In genomic region chr19:2478756-2479555, GRCh38 we compare ENCODE assay signal across 8 cellular contexts. TPM values are rescaled to one million over a fixed set of nuclear protein-coding genes. Genes with fewer than 3 reads are reported as not detected.
DNase-seq lines count a peak whose midpoint lies in the region; ATAC-seq, FAIRE-seq and TF ChIP-seq lines count a peak whose summit lies in the region.

No MANE protein-coding gene starts in this region.

- peaks cover 0 to 14% (median 7%) of the 10 kb centered on the region in 4 donors for H3K36me3 ChIP-seq in right lobe of liver

- peak overlapping the region; percentile 98 for H3K4me2 ChIP-seq in A549

- POLR2A ChIA-PET in A549 (lab: Yijun Ruan, JAX), result interaction anchor here (0.6 to 5.2 kb wide), 10 partner anchors 16 to 204 kb away, joined by 3 to 211 read pairs (median 4); no protein-coding TSS in a partner anchor

- CTCF ChIA-PET in A549 (lab: Yijun Ruan, JAX), result interaction anchor here (0.6 to 10.5 kb wide), 8 partner anchors 14 to 135 kb away, joined by 3 to 156 read pairs (median 5); no protein-coding TSS in a partner anchor

- 0 out of 5 replicates have a peak, but pooled peaks of 1 of the 2 experiments have one; percentile 1 for TF ChIP-seq RAD21 in A549 (conservative IDR thresholded peaks at IDR 0.05 in 1 of 2, IDR thresholded peaks at IDR 0.05 in 1 of 2)

- H3K27me3 ChIP-seq in right lobe of liver, result no peaks in the 10 kb centered on the region

- TF ChIP-seq EP300 in A549 (IDR thresholded peaks at IDR 0.05), result no peak

- H3K4me1 ChIP-seq in A549 (peaks cover 9% of the 10 kb centered on the region), right lobe of liver (peaks cover 0 to 15% (median 0%) of the 10 kb centered on the region in 4 donors)

- H3K9me3 ChIP-seq in A549 (no peaks in the 10 kb centered on the region), right lobe of liver (no peaks in the 10 kb centered on the region)

- TF ChIP-seq CTCF in A549 (IDR thresholded peaks at IDR 0.05) (no peak), HFF-Myc (IDR thresholded peaks at IDR 0.05; ENCODE audit: low read depth, low read length, missing control alignments) (no peak), right lobe of liver (IDR thresholded peaks at IDR 0.05) (no peak)

- no peak for TF ChIP-seq POLR2A in A549 (IDR thresholded peaks at IDR 0.05; ENCODE audit: low read length)
- peak; percentile 88 for TF ChIP-seq POLR2A in right lobe of liver (IDR thresholded peaks at IDR 0.05)

- intact Hi-C loops in right lobe of liver (cut with DNase I), result loop anchor here (10.0 kb wide), 2 partner anchors 96 to 136 kb away; no protein-coding TSS in a partner anchor

- no peak for FAIRE-seq in A549 (lab: Jason Lieb, UNC)

- ATAC-seq in A549 (peak; percentile 14 to 23; a peak in 4 of 6 replicates), right lobe of liver (peak; percentile 38 to 60 (median 47))

- H3K4me3 ChIP-seq in A549, result peak overlapping the region; percentile 95
- peak overlapping the region; percentile 95 for H3K4me3 ChIP-seq in HFF-Myc (replicated peaks; ENCODE audit: low read depth, low read length)
- H3K4me3 ChIP-seq in right lobe of liver, result peak overlapping the region; percentile 71 to 96 (median 77)

- DNase-seq in A549 (ENCODE audit: low read depth in 1 of 2, low spot score in 1 of 2) (peak in 1 of 2 experiments; percentile 58), HFF-Myc (ENCODE audit: extremely low read depth, low read depth) (no peak), dermis blood vessel endothelial cell (peak; percentile 69), right lobe of liver (peak; percentile 87 to 92 (median 90)), NCI-H2081 treated with DMSO at 0.1 percent for 48 hours (lab: John Stamatoyannopoulos, UW) (no peak), NCI-H1092 treated with DMSO at 0.1 percent for 48 hours (lab: John Stamatoyannopoulos, UW) (no peak)
- peak; percentile 74 to 77 for DNase-seq in activated CD4-positive, alpha-beta T cell treated with anti-CD3 and anti-CD28 coated beads for 4 hours
- peak; percentile 38 to 41 for DNase-seq in stimulated activated CD8-positive, alpha-beta memory T cell treated with anti-CD3 and anti-CD28 coated beads, Interleukin-4, amount 100 ng/mL, for 1 hour (ENCODE audit: low read depth in 2 of 2, low spot score in 1 of 2)

- H3K27ac ChIP-seq in A549, result peak overlapping the region; percentile 93 to 99
- H3K27ac ChIP-seq in right lobe of liver, result peak overlapping the region; percentile 81 to 97 (median 93)

- 5% methylated on average over 14 of the region's 39 CpGs for WGBS in A549 (ENCODE audit: missing lambda C conversion rate)
- 4% methylated on average over 39 of the region's 39 CpGs for WGBS in right lobe of liver (ENCODE audit: insufficient coverage, low coverage, low lambda C conversion rate, missing lambda C conversion rate)

TF ChIP-seq in A549, 52 proteins besides CTCF, POLR2A, EP300 and RAD21 (continues in another document):
- no peak for TF ChIP-seq ZNF302 (CRISPR knock-in tag; IDR thresholded peaks at IDR 0.05)
- TF ChIP-seq PHF8 (IDR thresholded peaks at IDR 0.05; ENCODE audit: borderline replicate concordance, low read depth), result no peak
- peak; percentile 19 to 70; a peak in 3 of 5 replicates for TF ChIP-seq JUN (IDR thresholded peaks at IDR 0.05)
- TF ChIP-seq HEYL (CRISPR knock-in tag; IDR thresholded peaks at IDR 0.05), result no peak
- no peak for TF ChIP-seq FOSL2 (IDR thresholded peaks at IDR 0.05)
- peak; percentile 3 for TF ChIP-seq FOSL2 (CRISPR knock-in tag; IDR thresholded peaks at IDR 0.05)
- no peak for TF ChIP-seq ZFP36 (IDR thresholded peaks at IDR 0.05; ENCODE audit: borderline replicate concordance, partially characterized antibody)
- no peak for TF ChIP-seq BCL3 (IDR thresholded peaks at IDR 0.05)
- TF ChIP-seq SREBF2 (IDR thresholded peaks at IDR 0.05), result no peak
- no peak for TF ChIP-seq EHF (CRISPR knock-in tag; IDR thresholded peaks at IDR 0.05)
- no peak for TF ChIP-seq RCOR1 (IDR thresholded peaks at IDR 0.05; ENCODE audit: low read depth, low read length)
- TF ChIP-seq ELK1 (IDR thresholded peaks at IDR 0.05; ENCODE audit: low read depth, low read length), result no peak
- TF ChIP-seq CHD2 (IDR thresholded peaks at IDR 0.05; ENCODE audit: low read length, partially characterized antibody), result peak; percentile 52
- TF ChIP-seq MYC (IDR thresholded peaks at IDR 0.05; ENCODE audit: borderline replicate concordance, low read length), result no peak
- TF ChIP-seq NR3C1 (IDR thresholded peaks at IDR 0.05), result no peak
- TF ChIP-seq KDM1A (IDR thresholded peaks at IDR 0.05; ENCODE audit: low read depth), result peak; percentile 20; the same call in 1 of the 2 replicates
- no peak for TF ChIP-seq MAZ (IDR thresholded peaks at IDR 0.05; ENCODE audit: borderline replicate concordance, low read depth, low read length)
- no peak for TF ChIP-seq CEBPB (IDR thresholded peaks at IDR 0.05)
- no peak for TF ChIP-seq RNF2 (IDR thresholded peaks at IDR 0.05; ENCODE audit: borderline replicate concordance, low read depth)
- no peak for TF ChIP-seq HOXB5 (CRISPR knock-in tag; IDR thresholded peaks at IDR 0.05)
- no peak for TF ChIP-seq HOXB13 (CRISPR knock-in tag; IDR thresholded peaks at IDR 0.05; ENCODE audit: low read depth)
- peak; percentile 70 for TF ChIP-seq PBX3 (IDR thresholded peaks at IDR 0.05)
- TF ChIP-seq KDM5A (IDR thresholded peaks at IDR 0.05), result no peak
- peak; percentile 33; the same call in 1 of the 2 replicates for TF ChIP-seq GATA3 (IDR thresholded peaks at IDR 0.05; ENCODE audit: borderline replicate concordance)
- peak; percentile 64; the same call in 1 of the 2 replicates for TF ChIP-seq HOXA7 (CRISPR knock-in tag; IDR thresholded peaks at IDR 0.05)
- TF ChIP-seq USF2 (IDR thresholded peaks at IDR 0.05), result 0 out of 2 replicates have a peak, but pooled peaks have one; percentile 20

RNA-seq across cellular contexts. Expression of gene GADD45B, which starts 3.0 kb away (rescaled TPM):
- 65.3 and 72.5 TPM in 2 replicates for polyA plus RNA-seq in A549 (2011; rRNA removed)
- polyA plus RNA-seq in A549 (2012; cell fraction: cytosol; rRNA removed), result 120 and 125 TPM in 2 replicates
- 193 and 205 TPM in 2 replicates for polyA plus RNA-seq in A549 (2012; cell fraction: nucleus; rRNA removed)
- 38.6 to 42.4 TPM (median 39.9 TPM) in 3 replicates for polyA plus RNA-seq in A549 (2017; fragmentation: RNase III; extraction: RNeasy Plus Mini Kit Qiagen cat#74134 plus additional on column Dnase treatment)
- 42.7 and 50.1 TPM in 2 replicates for polyA minus RNA-seq in A549 (2011; rRNA and poly(A)+ RNA removed)
- 53.4 and 114 TPM in 2 replicates for total RNA-seq in dermis blood vessel endothelial cell
- total RNA-seq in right lobe of liver, result 100 to 1,000 TPM in 4 of 6 experiments, 10 to 100 TPM in 2; 39.0 to 176 (median 127) TPM

RNA-seq across cellular contexts. Expression of gene LMNB2, which starts 22.2 kb away (rescaled TPM):
- 53.5 and 54.6 TPM in 2 replicates for polyA plus RNA-seq in A549 (2011; rRNA removed)
- polyA plus RNA-seq in A549 (2012; cell fraction: cytosol; rRNA removed), result 96.0 and 132 TPM in 2 replicates
- polyA plus RNA-seq in A549 (2012; cell fraction: nucleus; rRNA removed), result 167 and 168 TPM in 2 replicates
- polyA plus RNA-seq in A549 (2017; fragmentation: RNase III; extraction: RNeasy Plus Mini Kit Qiagen cat#74134 plus additional on column Dnase treatment), result 93.6 to 105 TPM (median 97.7 TPM) in 3 replicates
- polyA minus RNA-seq in A549 (2011; rRNA and poly(A)+ RNA removed), result 53.1 and 60.5 TPM in 2 replicates
- total RNA-seq in dermis blood vessel endothelial cell, result 57.3 and 179 TPM in 2 replicates
- total RNA-seq in right lobe of liver, result 10 to 100 TPM in 1 of 6 experiments, 1 to 10 TPM in 5; 4.6 to 11.6 (median 7.1) TPM

RNA-seq across cellular contexts. Expression of gene TIMM13, which starts 51.6 kb away (rescaled TPM):
- 23.9 and 24.7 TPM in 2 replicates for polyA plus RNA-seq in A549 (2011; rRNA removed)
- polyA plus RNA-seq in A549 (2012; cell fraction: cytosol; rRNA removed), result 128 and 159 TPM in 2 replicates
- polyA plus RNA-seq in A549 (2012; cell fraction: nucleus; rRNA removed), result 95.9 and 129 TPM in 2 replicates
- 73.6 to 85.7 TPM (median 81.2 TPM) in 3 replicates for polyA plus RNA-seq in A549 (2017; fragmentation: RNase III; extraction: RNeasy Plus Mini Kit Qiagen cat#74134 plus additional on column Dnase treatment)
- polyA minus RNA-seq in A549 (2011; rRNA and poly(A)+ RNA removed), result 5.7 and 9.2 TPM in 2 replicates
- total RNA-seq in dermis blood vessel endothelial cell, result 48.3 and 53.5 TPM in 2 replicates
- 10 to 100 TPM; 35.5 to 59.8 (median 51.1) TPM for total RNA-seq in right lobe of liver

Comparison
In these comparisons a context has a peak if more than half of its experiments do, and no peak if none do; other contexts are left out.
1. DNase-seq: peak in activated CD4-positive, alpha-beta T cell treated with anti-CD3 and anti-CD28 coated beads for 4 hours (2 of 2), dermis blood vessel endothelial cell (single experiment), right lobe of liver (3 of 3) and stimulated activated CD8-positive, alpha-beta memory T cell treated with anti-CD3 and anti-CD28 coated beads, Interleukin-4, amount 100 ng/mL, for 1 hour (2 of 2); none in HFF-Myc (single experiment), NCI-H2081 treated with DMSO at 0.1 percent for 48 hours (single experiment) and NCI-H1092 treated with DMSO at 0.1 percent for 48 hours (single experiment).
2. Peak in every context shown above with its lines, with median percentiles within 50 percentile points of each other: H3K4me3 ChIP-seq.